In genomic region chr19:54094601-54095000, GRCh38 we compare ENCODE assay signal across 38 cellular contexts. TPM values are rescaled to one million over a fixed set of nuclear protein-coding genes. Genes with fewer than 3 reads are reported as not detected.
DNase-seq lines count a peak whose midpoint lies in the region; ATAC-seq and TF ChIP-seq lines count a peak whose summit lies in the region.
"Had no signal": no experiment of that assay in that cellular context is flagged by ENCODE, and none has a peak within 500 bp of the region (broad histone marks: within the 10 kb centered on the region; RNA-seq: fewer than 3 reads in every experiment).

No MANE protein-coding gene starts in this region.

- H3K27ac Mint-ChIP-seq in CD8-positive, alpha-beta memory T cell, result peak overlapping the region in 1 of 8 donors; percentile 17
- H3K27ac Mint-ChIP-seq in effector memory CD8-positive, alpha-beta T cell, result no peak overlapping the region
- H3K27ac Mint-ChIP-seq: activated CD4-positive, alpha-beta T cell treated with anti-CD3 and anti-CD28 coated beads for 36 hours; naive thymus-derived CD4-positive, alpha-beta T cell; stimulated activated memory B cell treated with anti-CD40 and anti-IgM and Interleukin-4, amounts not matched to agents 10 μg/mL and 1 μg/mL and 100 μg/mL, for 72 hours; T-helper 1 cell treated with Interleukin-12 subunit alpha and Interleukin-12 subunit beta and Interleukin-4 antibody, amounts not matched to agents 30 μg/mL and 1 μg/mL, for 36 hours had no signal

- no peak for TF ChIP-seq POLR2A in esophagus muscularis mucosa (IDR thresholded peaks at IDR 0.05; ENCODE audit: low read depth)

- peaks cover under 1% of the 10 kb centered on the region for H3K27me3 ChIP-seq in CD8-positive, alpha-beta memory T cell (ENCODE audit: insufficient read depth, low read length, poor library complexity, severe bottlenecking)
- H3K27me3 ChIP-seq in neutrophil (no peaks in the 10 kb centered on the region), esophagus muscularis mucosa (peaks cover 0 to 43% (median 4%) of the 10 kb centered on the region in 4 donors)

- peaks cover 9 to 23% (median 19%) of the 10 kb centered on the region in 3 donors for H3K4me1 Mint-ChIP-seq in CD8-positive, alpha-beta memory T cell
- peaks cover 7 to 11% of the 10 kb centered on the region in 2 donors for H3K4me1 Mint-ChIP-seq in effector memory CD8-positive, alpha-beta T cell (ENCODE audit: low read depth in 2 of 2)

- intact Hi-C loops in esophagus muscularis mucosa (cut with DNase I), result no loop called here

- peaks cover 11% of the 10 kb centered on the region for H3K4me1 ChIP-seq in CD8-positive, alpha-beta memory T cell (ENCODE audit: insufficient read depth, low read length)
- H3K4me1 ChIP-seq in neutrophil (ENCODE audit: control insufficient read depth in 1 of 2, insufficient read depth in 1 of 2, low read depth in 1 of 2, low read length in 1 of 2) (peaks cover 50 to 56% of the 10 kb centered on the region in 2 experiments), esophagus muscularis mucosa (peaks cover 0 to 19% (median 14%) of the 10 kb centered on the region in 4 donors)

- H3K36me3 Mint-ChIP-seq in CD8-positive, alpha-beta memory T cell, result no peaks in the 10 kb centered on the region
- peaks cover 21% of the 10 kb centered on the region for H3K36me3 Mint-ChIP-seq in effector memory CD8-positive, alpha-beta T cell (ENCODE audit: insufficient read depth)
- H3K36me3 Mint-ChIP-seq: activated naive CD4-positive, alpha-beta T cell treated with anti-CD3 and anti-CD28 coated beads, Interleukin-2, amount 50 U/mL, for 24 hours had no signal

- H3K36me3 ChIP-seq in CD8-positive, alpha-beta memory T cell (ENCODE audit: insufficient read depth, low read length), result no peaks in the 10 kb centered on the region
- H3K36me3 ChIP-seq in neutrophil (peaks cover 25% of the 10 kb centered on the region), esophagus muscularis mucosa (no peaks in the 10 kb centered on the region)
- H3K36me3 ChIP-seq: cardiac muscle cell, upper lobe of left lung had no signal

- CTCF ChIA-PET in CD8-positive, alpha-beta memory T cell (lab: Charles Lee), result no interaction called here

- H3K9me3 Mint-ChIP-seq in CD8-positive, alpha-beta memory T cell, result peaks cover 0 to 5% (median 0%) of the 10 kb centered on the region in 5 donors
- H3K9me3 Mint-ChIP-seq in effector memory CD8-positive, alpha-beta T cell, result no peaks in the 10 kb centered on the region
- H3K9me3 Mint-ChIP-seq: activated naive CD4-positive, alpha-beta T cell treated with anti-CD3 and anti-CD28 coated beads, Interleukin-2, amount 50 U/mL, for 24 hours had no signal

- no peak overlapping the region for H3K27ac ChIP-seq in CD8-positive, alpha-beta memory T cell (ENCODE audit: low read depth, low read length)
- H3K27ac ChIP-seq in neutrophil (peak overlapping the region; percentile 61), esophagus muscularis mucosa (replicated peaks in 1 of 4) (no peak overlapping the region)
- H3K27ac ChIP-seq: cardiac muscle cell, coronary artery, upper lobe of left lung had no signal

- POLR2A ChIA-PET in CD8-positive, alpha-beta memory T cell (lab: Charles Lee), result no interaction called here

- peaks cover 9 to 18% of the 10 kb centered on the region in 2 donors for H3K27me3 Mint-ChIP-seq in CD8-positive, alpha-beta memory T cell
- peaks cover 0 to 6% of the 10 kb centered on the region in 2 donors for H3K27me3 Mint-ChIP-seq in effector memory CD8-positive, alpha-beta T cell

- no peak for DNase-seq in CD8-positive, alpha-beta memory T cell
- DNase-seq in MV-4-11 (lab: John Stamatoyannopoulos, UW) (peak; percentile 78), NCI-H748 (lab: John Stamatoyannopoulos, UW; ENCODE audit: unreplicated experiment) (no peak), esophagus muscularis mucosa (ENCODE audit: extremely low spot score) (no peak), iPS-NIHi11 (ENCODE audit: low spot score) (no peak)
- DNase-seq in effector memory CD8-positive, alpha-beta T cell, result no peak
- DNase-seq: activated CD4-positive, alpha-beta T cell treated with anti-CD3 and anti-CD28 coated beads for 36 hours; activated CD8-positive, alpha-beta memory T cell treated with anti-CD3 and anti-CD28 coated beads for 24 hours; activated T-cell treated with anti-CD3 and anti-CD28 coated beads for 4 hours; C1 segment of cervical spinal cord; Caco-2; effector memory CD4-positive, alpha-beta T cell; GF-D8; glutamatergic neuron; kidney glomerular epithelial cell; midbrain; naive thymus-derived CD4-positive, alpha-beta T cell; NCI-H2081; NCI-H2227 treated with DMSO at 0.1 percent for 48 hours; NCI-H526 treated with DMSO at 0.1 percent for 48 hours; PC-3; SK-N-SH; substantia nigra had no signal

- TF ChIP-seq EP300 in esophagus muscularis mucosa (IDR thresholded peaks at IDR 0.05), result no peak

- TF ChIP-seq CTCF in neutrophil (IDR thresholded peaks at IDR 0.05) (no peak), esophagus muscularis mucosa (IDR thresholded peaks at IDR 0.05) (no peak)

- H3K4me3 Mint-ChIP-seq in CD8-positive, alpha-beta memory T cell, result peak overlapping the region in 4 of 7 donors; percentile 12 to 53 (median 40)
- H3K4me3 Mint-ChIP-seq in effector memory CD8-positive, alpha-beta T cell, result peak overlapping the region; percentile 15 to 61
- H3K4me3 Mint-ChIP-seq: activated CD4-positive, alpha-beta T cell treated with anti-CD3 and anti-CD28 coated beads for 36 hours; stimulated activated memory B cell treated with anti-CD40 and anti-IgM and Interleukin-4, amounts not matched to agents 10 μg/mL and 1 μg/mL and 100 μg/mL, for 72 hours; T-helper 1 cell treated with Interleukin-12 subunit alpha and Interleukin-12 subunit beta and Interleukin-4 antibody, amounts not matched to agents 30 μg/mL and 1 μg/mL, for 36 hours had no signal

- no peaks in the 10 kb centered on the region for H3K9me3 ChIP-seq in CD8-positive, alpha-beta memory T cell (ENCODE audit: low read length)
- no peaks in the 10 kb centered on the region for H3K9me3 ChIP-seq in neutrophil
- no peaks in the 10 kb centered on the region for H3K9me3 ChIP-seq in esophagus muscularis mucosa
- H3K9me3 ChIP-seq: Caco-2, SK-N-SH, upper lobe of left lung had no signal

- ATAC-seq in effector memory CD8-positive, alpha-beta T cell (replicated peaks), result no peak
- ATAC-seq: activated CD4-positive, alpha-beta T cell treated with anti-CD3 and anti-CD28 coated beads for 36 hours; naive thymus-derived CD4-positive, alpha-beta T cell; PC-3; Right ventricle myocardium inferior; stimulated activated memory B cell treated with anti-CD40 and anti-IgM and Interleukin-4, amounts not matched to agents 10 μg/mL and 1 μg/mL and 100 μg/mL, for 72 hours had no signal

- no peak overlapping the region for H3K4me3 ChIP-seq in CD8-positive, alpha-beta memory T cell (ENCODE audit: low read length)
- no peak overlapping the region for H3K4me3 ChIP-seq in neutrophil (ENCODE audit: low read depth in 1 of 2, low read length in 1 of 2)
- H3K4me3 ChIP-seq in esophagus muscularis mucosa, result no peak overlapping the region
- H3K4me3 ChIP-seq: cardiac muscle cell, coronary artery had no signal

- WGBS in esophagus muscularis mucosa, result 84% methylated on average over 13 of the region's 13 CpGs

RNA-seq across cellular contexts. Expression of gene OSCAR, which starts 6.0 kb away (rescaled TPM):
- total RNA-seq in CD8-positive, alpha-beta memory T cell, result under 1 TPM; 0.22 to 0.35 TPM
- polyA plus RNA-seq in CD8-positive, alpha-beta memory T cell, result 0.17 TPM
- total RNA-seq in esophagus muscularis mucosa, result 1 to 10 TPM in 3 of 4 donors, under 1 TPM in 1; 0.29 to 5.0 (median 1.6) TPM
- total RNA-seq: Caco-2, cardiac muscle cell, epithelial cell of proximal tubule, PC-3 had no signal

RNA-seq across cellular contexts. Expression of gene NDUFA3, which starts 8.1 kb away (rescaled TPM):
- 100 to 1,000 TPM; 117 to 124 TPM for total RNA-seq in CD8-positive, alpha-beta memory T cell
- polyA plus RNA-seq in CD8-positive, alpha-beta memory T cell, result 506 TPM
- total RNA-seq in esophagus muscularis mucosa, result 10 to 100 TPM in 3 of 4 donors, 1 to 10 TPM in 1; 9.1 to 50.9 (median 26.4) TPM

RNA-seq across cellular contexts. Expression of gene TARM1, which starts 13.4 kb away (rescaled TPM):
- not detected for total RNA-seq in CD8-positive, alpha-beta memory T cell
- polyA plus RNA-seq in CD8-positive, alpha-beta memory T cell, result not detected
- not detected for total RNA-seq in esophagus muscularis mucosa
- total RNA-seq: activated CD4-positive, alpha-beta T cell treated with anti-CD3 and anti-CD28 coated beads for 36 hours; aorta; Caco-2; cardiac muscle cell; epithelial cell of proximal tubule; lower leg skin; MCF 10A; naive thymus-derived CD4-positive, alpha-beta T cell; osteocyte; PC-3; Right ventricle myocardium inferior; skeletal muscle tissue; upper lobe of left lung had no signal
- polyA plus RNA-seq: AG04450; aorta; cardiac muscle cell; naive thymus-derived CD4-positive, alpha-beta T cell; SK-N-SH had no signal

RNA-seq across cellular contexts. Expression of gene TFPT, which starts 20.9 kb away (rescaled TPM):
- total RNA-seq in CD8-positive, alpha-beta memory T cell, result 10 to 100 TPM; 32.9 to 33.1 TPM
- polyA plus RNA-seq in CD8-positive, alpha-beta memory T cell, result 25.0 TPM
- 10 to 100 TPM; 10.8 to 26.6 (median 19.8) TPM for total RNA-seq in esophagus muscularis mucosa

RNA-seq across cellular contexts. Expression of gene PRPF31, which starts 21.0 kb away (rescaled TPM):
- total RNA-seq in CD8-positive, alpha-beta memory T cell, result 100 to 1,000 TPM; 123 to 132 TPM
- 88.9 TPM for polyA plus RNA-seq in CD8-positive, alpha-beta memory T cell
- 10 to 100 TPM; 44.9 to 64.3 (median 56.0) TPM for total RNA-seq in esophagus muscularis mucosa
